ENCODE assay signal across 1 cellular context in genomic region chr11:38538866-38539651, GRCh38.
TF ChIP-seq lines count a peak whose summit lies in the region.

No MANE protein-coding gene starts in this region.

TF ChIP-seq in K562, 482 proteins besides CTCF, POLR2A, EP300 and RAD21 (continued from another document and continues in another):
- TF ChIP-seq ZBTB9 (CRISPR knock-in tag; IDR thresholded peaks at IDR 0.05) (no peak), HES1 (IDR thresholded peaks at IDR 0.05; ENCODE audit: low read depth) (0 out of 2 replicates have a peak, but pooled peaks have one; percentile 52), FOSL1 (tag; conservative IDR thresholded peaks at IDR 0.05) (peak; percentile 77), ZNF76 (CRISPR knock-in tag; IDR thresholded peaks at IDR 0.05; ENCODE audit: borderline replicate concordance) (no peak), CAMTA2 (CRISPR knock-in tag; conservative IDR thresholded peaks at IDR 0.05) (no peak), SREBF2 (CRISPR knock-in tag; IDR thresholded peaks at IDR 0.05) (no peak), SPI1 (IDR thresholded peaks at IDR 0.05; ENCODE audit: borderline replicate concordance, low read depth, low read length) (no peak), ELF1 (tag; IDR thresholded peaks at IDR 0.05) (no peak), NUFIP1 (IDR thresholded peaks at IDR 0.05; ENCODE audit: partially characterized antibody) (no peak), LCOR (CRISPR knock-in tag; IDR thresholded peaks at IDR 0.05) (no peak), STAG1 (CRISPR knock-in tag; IDR thresholded peaks at IDR 0.05; ENCODE audit: borderline replicate concordance) (no peak), FOXP1 (CRISPR knock-in tag; IDR thresholded peaks at IDR 0.05) (no peak), SOX6 (IDR thresholded peaks at IDR 0.05) (peak; percentile 92), GATAD2A (IDR thresholded peaks at IDR 0.05) (no peak), GTF2B (IDR thresholded peaks at IDR 0.05; ENCODE audit: extremely low read depth, insufficient read length) (no peak), CREB5 (CRISPR knock-in tag; IDR thresholded peaks at IDR 0.05) (no peak), COPS2 (conservative IDR thresholded peaks at IDR 0.05) (no peak), ZNF589 (CRISPR knock-in tag; IDR thresholded peaks at IDR 0.05; ENCODE audit: low read depth) (peak; percentile 81), MECOM (CRISPR knock-in tag; IDR thresholded peaks at IDR 0.05) (no peak), CBX3 (IDR thresholded peaks at IDR 0.05; ENCODE audit: borderline replicate concordance in 1 of 2, low read length in 2 of 2) (peak in 1 of 2 experiments; percentile 45; a peak in 1 of 3 replicates), EWSR1 (IDR thresholded peaks at IDR 0.05; ENCODE audit: borderline replicate concordance, low read depth, partially characterized antibody) (no peak), EP400 (IDR thresholded peaks at IDR 0.05) (peak; percentile 30; the same call in 1 of the 2 replicates), NFATC3 (IDR thresholded peaks at IDR 0.05) (no peak; the same call in 1 of the 2 replicates), ZFP36 (IDR thresholded peaks at IDR 0.05; ENCODE audit: low read depth, low read length, partially characterized antibody) (no peak), ZNF696 (CRISPR knock-in tag; conservative IDR thresholded peaks at IDR 0.05) (no peak), HOXB6 (CRISPR knock-in tag; IDR thresholded peaks at IDR 0.05; ENCODE audit: borderline replicate concordance) (no peak), DIDO1 (tag; IDR thresholded peaks at IDR 0.05; ENCODE audit: low read depth) (0 out of 2 replicates have a peak, but pooled peaks have one; percentile 44), HDAC3 (IDR thresholded peaks at IDR 0.05; ENCODE audit: borderline replicate concordance, partially characterized antibody) (peak; percentile 89), L3MBTL2 (IDR thresholded peaks at IDR 0.05) (no peak), WHSC1 (IDR thresholded peaks at IDR 0.05; ENCODE audit: low read length) (no peak), JUND (IDR thresholded peaks at IDR 0.05; ENCODE audit: borderline replicate concordance, low read depth, low read length) (peak; percentile 50; the same call in 1 of the 2 replicates), JUND (tag; IDR thresholded peaks at IDR 0.05; ENCODE audit: borderline replicate concordance, low read depth, low read length) (peak; percentile 37; the same call in 1 of the 3 replicates), FOXJ3 (CRISPR knock-in tag; IDR thresholded peaks at IDR 0.05) (no peak), HIVEP1 (CRISPR knock-in tag; IDR thresholded peaks at IDR 0.05) (no peak), SP2 (IDR thresholded peaks at IDR 0.05; ENCODE audit: extremely low read depth, low read depth, low read length, poor library complexity, severe bottlenecking) (no peak), ZC3H4 (CRISPR knock-in tag; IDR thresholded peaks at IDR 0.05; ENCODE audit: borderline replicate concordance) (no peak), NR2F6 (CRISPR knock-in tag; IDR thresholded peaks at IDR 0.05) (no peak), NCOR1 (IDR thresholded peaks at IDR 0.05) (peak; percentile 96), NCOA1 (IDR thresholded peaks at IDR 0.05; ENCODE audit: low read depth) (peak; percentile 86), TSHZ1 (CRISPR knock-in tag; IDR thresholded peaks at IDR 0.05) (no peak), ZMIZ1 (IDR thresholded peaks at IDR 0.05; ENCODE audit: low read depth in 2 of 2, low read length in 2 of 2) (peak in 1 of 2 experiments; percentile 97; a peak in 2 of 4 replicates), PYGO2 (tag; IDR thresholded peaks at IDR 0.05) (peak; percentile 75), GTF2E2 (tag; IDR thresholded peaks at IDR 0.05) (no peak), ZNF707 (CRISPR knock-in tag; conservative IDR thresholded peaks at IDR 0.05) (no peak), ZBTB5 (IDR thresholded peaks at IDR 0.05) (no peak), HNRNPLL (IDR thresholded peaks at IDR 0.05; ENCODE audit: low read depth, low read length, poor library complexity, severe bottlenecking) (no peak), MAX (CRISPR knock-in tag; IDR thresholded peaks at IDR 0.05) (no peak), ARHGAP35 (IDR thresholded peaks at IDR 0.05; ENCODE audit: partially characterized antibody) (no peak), NFE2 (IDR thresholded peaks at IDR 0.05; ENCODE audit: low read depth) (peak; percentile 99), BRD9 (IDR thresholded peaks at IDR 0.05; ENCODE audit: low read depth, partially characterized antibody) (peak; percentile 17), IRF9 (tag; IDR thresholded peaks at IDR 0.05) (no peak; the same call in 1 of the 2 replicates), MLLT1 (IDR thresholded peaks at IDR 0.05) (no peak; a peak in 1 of 4 replicates), YBX1 (IDR thresholded peaks at IDR 0.05) (no peak), POLR2AphosphoS5 (IDR thresholded peaks at IDR 0.05; ENCODE audit: control insufficient read depth, insufficient read depth, low read depth, low read length) (peak; percentile 94), ZNF551 (CRISPR knock-in tag; IDR thresholded peaks at IDR 0.05) (no peak), TBL1XR1 (IDR thresholded peaks at IDR 0.05; ENCODE audit: low read length in 2 of 2) (peak; percentile 56 to 95; a peak in 3 of 4 replicates), TCF3 (CRISPR knock-in tag; IDR thresholded peaks at IDR 0.05) (peak; percentile 94), RBM39 (optimal IDR thresholded peaks at IDR 0.05; ENCODE audit: low read depth, low read length) (no peak), SNIP1 (IDR thresholded peaks at IDR 0.05; ENCODE audit: low read depth) (no peak)
